Comparison of ENCODE assay signal across 4 cellular contexts in the genomic region with DNA sequence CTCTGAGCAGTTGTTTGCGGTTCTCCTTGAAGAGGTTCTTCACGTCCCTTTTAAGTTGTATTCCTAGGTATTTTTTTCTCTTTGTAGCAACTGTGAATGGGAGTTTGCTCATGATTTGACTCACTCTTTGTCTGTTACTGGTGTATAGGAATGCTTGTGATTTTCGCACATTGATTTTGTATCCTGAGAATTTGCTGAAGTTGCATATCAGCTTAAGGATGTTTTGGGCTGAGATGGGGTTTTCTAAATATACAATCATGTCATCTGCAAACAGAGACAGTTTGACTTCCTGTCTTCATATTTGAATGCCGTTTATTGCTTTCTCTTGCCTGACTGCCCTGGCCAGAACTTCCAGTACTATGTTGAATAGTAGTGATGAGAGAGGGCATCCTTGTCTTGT.
TF ChIP-seq lines count a peak whose summit lies in the region.

No MANE protein-coding gene starts in this region.

TF ChIP-seq in A549, 52 proteins besides CTCF, POLR2A, EP300 and RAD21:
- TF ChIP-seq MAFK (IDR thresholded peaks at IDR 0.05; ENCODE audit: partially characterized antibody): peak; percentile 85

TF ChIP-seq in IMR-90, 13 proteins besides CTCF, POLR2A, EP300 and RAD21:
- peak; percentile 50 for TF ChIP-seq MAFK (IDR thresholded peaks at IDR 0.05; ENCODE audit: low read depth, low read length)
TF ChIP-seq in IMR-90: peak in this region for 1; not testable (repeated sequence) for 12.

TF ChIP-seq in K562, 482 proteins besides CTCF, POLR2A, EP300 and RAD21:
- 0 out of 2 replicates have a peak, but pooled peaks have one; percentile 21 for TF ChIP-seq C11orf30 (IDR thresholded peaks at IDR 0.05; ENCODE audit: low read depth)
- TF ChIP-seq ZNF316 (IDR thresholded peaks at IDR 0.05): peak; percentile 52

TF ChIP-seq in HepG2, 621 proteins besides CTCF, POLR2A, EP300 and RAD21:
- peak; percentile 57 for TF ChIP-seq MAFF (IDR thresholded peaks at IDR 0.05; ENCODE audit: low read depth, low read length)
- TF ChIP-seq MAFK (conservative IDR thresholded peaks at IDR 0.05 in 1 of 2, IDR thresholded peaks at IDR 0.05 in 1 of 2; ENCODE audit: low read length in 2 of 2): peak; percentile 61 to 73
